Comparison of ENCODE assay signal across 19 cellular contexts in genomic region chr1:186872356-186872755, GRCh38. TPM values are rescaled to one million over a fixed set of nuclear protein-coding genes. Genes with fewer than 3 reads are reported as not detected.
"Had no signal": no experiment of that assay in that cellular context is flagged by ENCODE, and none has a peak within 500 bp of the region (broad histone marks: within the 10 kb centered on the region; RNA-seq: fewer than 3 reads in every experiment).

No MANE protein-coding gene starts in this region.

- H3K4me1 ChIP-seq: Peyer's patch had no signal

- H3K4me3 Mint-ChIP-seq: activated CD4-positive, alpha-beta memory T cell treated with anti-CD3 and anti-CD28 coated beads for 36 hours; activated CD4-positive, alpha-beta T cell treated with anti-CD3 and anti-CD28 coated beads, Interleukin-2, amount 10 ng/mL, durations not matched to agents 7 days and 5 days; activated naive CD4-positive, alpha-beta T cell treated with anti-CD3 and anti-CD28 coated beads, Interleukin-2, amount 10 ng/mL, durations not matched to agents 7 days and 5 days; activated naive CD8-positive, alpha-beta T cell treated with anti-CD3 and anti-CD28 coated beads for 36 hours had no signal

- H3K4me1 Mint-ChIP-seq: activated CD4-positive, alpha-beta T cell treated with anti-CD3 and anti-CD28 coated beads, Interleukin-2, amount 10 ng/mL, durations not matched to agents 7 days and 5 days; activated naive CD4-positive, alpha-beta T cell treated with anti-CD3 and anti-CD28 coated beads, Interleukin-2, amount 10 ng/mL, durations not matched to agents 7 days and 5 days; activated naive CD8-positive, alpha-beta T cell treated with anti-CD3 and anti-CD28 coated beads for 36 hours had no signal

- DNase-seq: activated CD4-positive, alpha-beta memory T cell treated with anti-CD3 and anti-CD28 coated beads for 36 hours; activated CD4-positive, alpha-beta T cell treated with anti-CD3 and anti-CD28 coated beads, Interleukin-2, amount 10 ng/mL, durations not matched to agents 7 days and 5 days; activated CD4-positive, CD25-positive, alpha-beta regulatory T cell; activated CD8-positive, alpha-beta memory T cell treated with anti-CD3 and anti-CD28 coated beads for 24 hours; activated gamma-delta T cell treated with Interleukin-2 at 50 U/mL for 16 hours; activated naive CD4-positive, alpha-beta T cell treated with anti-CD3 and anti-CD28 coated beads, Interleukin-2, amount 10 ng/mL, durations not matched to agents 7 days and 5 days; activated naive CD8-positive, alpha-beta T cell treated with anti-CD3 and anti-CD28 coated beads for 36 hours; activated T-cell treated with anti-CD3 and anti-CD28 coated beads, Interleukin-2, amount 50 U/mL, for 48 hours; cerebellar nuclear complex; Kasumi-1; NCI-H1417; NCI-H1694; NCI-H2029 treated with DMSO at 0.1 percent for 48 hours; NCI-H345; NCI-H510A; Peyer's patch; SHP77 treated with DMSO at 0.1 percent for 48 hours; T-helper 2 cell had no signal

- H3K27me3 Mint-ChIP-seq: activated CD4-positive, alpha-beta memory T cell treated with anti-CD3 and anti-CD28 coated beads for 36 hours; activated CD4-positive, alpha-beta T cell treated with anti-CD3 and anti-CD28 coated beads, Interleukin-2, amount 10 ng/mL, durations not matched to agents 7 days and 5 days; activated naive CD4-positive, alpha-beta T cell treated with anti-CD3 and anti-CD28 coated beads, Interleukin-2, amount 10 ng/mL, durations not matched to agents 7 days and 5 days had no signal

- H3K9me3 ChIP-seq: Peyer's patch had no signal

- H3K27me3 ChIP-seq: Peyer's patch had no signal

- H3K36me3 Mint-ChIP-seq: activated CD4-positive, alpha-beta memory T cell treated with anti-CD3 and anti-CD28 coated beads for 36 hours; activated naive CD4-positive, alpha-beta T cell treated with anti-CD3 and anti-CD28 coated beads, Interleukin-2, amount 10 ng/mL, durations not matched to agents 7 days and 5 days; activated naive CD8-positive, alpha-beta T cell treated with anti-CD3 and anti-CD28 coated beads for 36 hours had no signal

- H3K27ac ChIP-seq: Peyer's patch, VCaP had no signal

- H3K4me3 ChIP-seq: Peyer's patch had no signal

- H3K27ac Mint-ChIP-seq: activated CD4-positive, alpha-beta memory T cell treated with anti-CD3 and anti-CD28 coated beads for 36 hours; activated CD4-positive, alpha-beta T cell treated with anti-CD3 and anti-CD28 coated beads, Interleukin-2, amount 10 ng/mL, durations not matched to agents 7 days and 5 days; activated naive CD4-positive, alpha-beta T cell treated with anti-CD3 and anti-CD28 coated beads, Interleukin-2, amount 10 ng/mL, durations not matched to agents 7 days and 5 days; activated naive CD8-positive, alpha-beta T cell treated with anti-CD3 and anti-CD28 coated beads for 36 hours had no signal

- H3K36me3 ChIP-seq: Peyer's patch had no signal

- H3K9me3 Mint-ChIP-seq: activated CD4-positive, alpha-beta memory T cell treated with anti-CD3 and anti-CD28 coated beads for 36 hours; activated CD4-positive, alpha-beta T cell treated with anti-CD3 and anti-CD28 coated beads, Interleukin-2, amount 10 ng/mL, durations not matched to agents 7 days and 5 days; activated naive CD4-positive, alpha-beta T cell treated with anti-CD3 and anti-CD28 coated beads, Interleukin-2, amount 10 ng/mL, durations not matched to agents 7 days and 5 days had no signal

RNA-seq across cellular contexts. Expression of gene PLA2G4A, which starts 43.6 kb away (rescaled TPM):
- total RNA-seq: activated CD4-positive, alpha-beta T cell treated with anti-CD3 and anti-CD28 coated beads, Interleukin-2, amount 10 ng/mL, durations not matched to agents 7 days and 5 days had no signal
